ENCODE assay signal across 28 cellular contexts in genomic region chr6:144920391-144920983, GRCh38.
A peak's percentile ranks its signal among the peaks of the same experiment; 100 is the strongest.
DNase-seq lines count a peak whose midpoint lies in the region; ATAC-seq, FAIRE-seq and TF ChIP-seq lines count a peak whose summit lies in the region.
"Had no signal": no experiment of that assay in that cellular context is flagged by ENCODE, and none has a peak within 500 bp of the region (broad histone marks: within the 10 kb centered on the region; RNA-seq: fewer than 3 reads in every experiment).

No MANE protein-coding gene starts in this region.

- no peak overlapping the region for H3T11ph ChIP-seq in H9 (ENCODE audit: low read length)

- H3K9me3 ChIP-seq in H9 (ENCODE audit: control insufficient read depth, low read depth, low read length) (peaks cover 5% of the 10 kb centered on the region), H1 (ENCODE audit: insufficient read depth in 2 of 2, low read depth in 1 of 2, low read length in 1 of 2) (peaks cover 8 to 9% of the 10 kb centered on the region in 2 experiments; a peak in 3 of 4 replicates), osteoblast (ENCODE audit: low read depth, low read length) (no peaks in the 10 kb centered on the region)
- H3K9me3 ChIP-seq: heart left ventricle, Peyer's patch, tibial nerve had no signal

- no peak for TF ChIP-seq EP300 in H1 (IDR thresholded peaks at IDR 0.05; ENCODE audit: borderline replicate concordance in 1 of 2, low read depth in 2 of 2, low read length in 2 of 2)

- no peaks in the 10 kb centered on the region for H3K36me3 ChIP-seq in H1 (ENCODE audit: control insufficient read depth in 2 of 4, insufficient read depth in 4 of 4, low read length in 3 of 4)
- H3K36me3 ChIP-seq in osteoblast (ENCODE audit: insufficient read depth, low read length): no peaks in the 10 kb centered on the region
- H3K36me3 ChIP-seq: brain microvascular endothelial cell, heart left ventricle, Peyer's patch, tibial nerve had no signal

- H3K18ac ChIP-seq in H9 (ENCODE audit: insufficient read length, low read depth, low read length) (no peak overlapping the region), H1 (ENCODE audit: extremely low read depth, low read length) (no peak overlapping the region)

- no peak overlapping the region for H4K91ac ChIP-seq in H9 (ENCODE audit: insufficient read length, low read depth, low read length)
- no peak overlapping the region for H4K91ac ChIP-seq in H1 (replicated peaks; ENCODE audit: insufficient read length, low read length)

- no peak for FAIRE-seq in H1 (lab: Jason Lieb, UNC)
- FAIRE-seq: kidney had no signal

- no peak overlapping the region for H3K23ac ChIP-seq in H9 (ENCODE audit: insufficient read length, low read depth, low read length)
- no peak overlapping the region for H3K23ac ChIP-seq in H1 (ENCODE audit: insufficient read length)

- DNase-seq in H9: no peak
- peak; percentile 7 for DNase-seq in KG1 (lab: John Stamatoyannopoulos, UW)
- DNase-seq in H1 (ENCODE audit: low read depth in 1 of 2, low spot score in 2 of 2): no peak
- no peak for DNase-seq in osteoblast (ENCODE audit: insufficient read length, low spot score, missing footprints)
- DNase-seq in occipital lobe (lab: John Stamatoyannopoulos, UW): no peak
- DNase-seq in DMS153 treated with DMSO at 0.1 percent for 48 hours (lab: John Stamatoyannopoulos, UW; ENCODE audit: unreplicated experiment): no peak
- DNase-seq: activated CD4-positive, alpha-beta memory T cell treated with anti-CD3 and anti-CD28 coated beads, Interleukin-2, amount 10 ng/mL, durations not matched to agents 7 days and 5 days; amygdala; brain microvascular endothelial cell; dorsolateral prefrontal cortex; foreskin melanocyte; GDM1; heart left ventricle; kidney; naive B cell; NCI-H1105 treated with DMSO at 0.1 percent for 48 hours; NCI-H1930; NCI-H526; NK-92 treated with Interleukin-12 subunit alpha and Interleukin-12 subunit beta, amount 100 ng/mL, for 24 hours; Peyer's patch; right cardiac atrium; SHP77; stimulated activated CD4-positive, alpha-beta T cell treated with anti-CD3 and anti-CD28 coated beads, Interleukin-2, amount 100 ng/mL, for 48 hours had no signal

- H3K79me2 ChIP-seq in H9 (ENCODE audit: insufficient read depth, low read length): no peaks in the 10 kb centered on the region
- H3K79me2 ChIP-seq in H1 (ENCODE audit: control insufficient read depth in 1 of 2, insufficient read depth in 2 of 2, low read length in 2 of 2): no peaks in the 10 kb centered on the region
- no peaks in the 10 kb centered on the region for H3K79me2 ChIP-seq in osteoblast (ENCODE audit: insufficient read depth, low read length)
- H3K79me2 ChIP-seq: parathyroid adenoma had no signal

- no peak overlapping the region for H2AK5ac ChIP-seq in H9 (ENCODE audit: insufficient read length, low read length)
- no peak overlapping the region for H2AK5ac ChIP-seq in H1 (ENCODE audit: low read depth, low read length)

- no peak for TF ChIP-seq POLR2A in H1 (IDR thresholded peaks at IDR 0.05; ENCODE audit: control extremely low read depth in 1 of 2, low read depth in 2 of 2, low read length in 2 of 2)

- H3K23me2 ChIP-seq in H9 (ENCODE audit: insufficient read length, low read depth, low read length, poor library complexity, severe bottlenecking): no peaks in the 10 kb centered on the region
- H3K23me2 ChIP-seq in H1 (ENCODE audit: low read depth, low read length): no peaks in the 10 kb centered on the region

- TF ChIP-seq CTCF in H9 (conservative IDR thresholded peaks at IDR 0.05) (no peak), H1 (IDR thresholded peaks at IDR 0.05; ENCODE audit: control extremely low read depth in 1 of 3, insufficient read depth in 1 of 3, low read depth in 1 of 3, low read length in 3 of 3) (no peak), osteoblast (IDR thresholded peaks at IDR 0.05; ENCODE audit: extremely low read depth, low read depth, low read length) (no peak)

- H3K36me3 Mint-ChIP-seq in H9 (ENCODE audit: insufficient read depth in 1 of 3, low read depth in 3 of 3): peaks cover 17 to 23% (median 23%) of the 10 kb centered on the region in 3 experiments
- H3K36me3 Mint-ChIP-seq: activated naive CD4-positive, alpha-beta T cell treated with anti-CD3 and anti-CD28 coated beads, Interleukin-2, amount 50 U/mL, for 24 hours; mesothelial cell of epicardium; naive B cell had no signal

- H3K27ac Mint-ChIP-seq in H9: peak overlapping the region in 2 of 3 experiments; percentile 3 to 46; a peak in 4 of 7 replicates
- H3K27ac Mint-ChIP-seq: activated CD4-positive, alpha-beta memory T cell treated with anti-CD3 and anti-CD28 coated beads, Interleukin-2, amount 10 ng/mL, durations not matched to agents 7 days and 5 days; activated naive CD4-positive, alpha-beta T cell treated with anti-CD3 and anti-CD28 coated beads, Interleukin-2, amount 50 U/mL, for 24 hours; mesothelial cell of epicardium; naive B cell had no signal

- peaks cover 3% of the 10 kb centered on the region for H3K4me1 ChIP-seq in H9 (ENCODE audit: insufficient read depth, low read length)
- peaks cover 2 to 9% (median 6%) of the 10 kb centered on the region in 4 experiments; a peak in 6 of 7 replicates for H3K4me1 ChIP-seq in H1 (replicated peaks in 1 of 4; ENCODE audit: control insufficient read depth in 3 of 4, insufficient read depth in 4 of 4, low read length in 3 of 4)
- no peaks in the 10 kb centered on the region for H3K4me1 ChIP-seq in osteoblast (ENCODE audit: insufficient read depth, low read length)
- H3K4me1 ChIP-seq: heart left ventricle, parathyroid adenoma, Peyer's patch, tibial nerve had no signal

- H2BK12ac ChIP-seq in H9 (ENCODE audit: insufficient read length, low read depth, low read length): no peak overlapping the region
- H2BK12ac ChIP-seq in H1 (ENCODE audit: low read depth, low read length): no peak overlapping the region

- H3K4me2 ChIP-seq in H9 (ENCODE audit: insufficient read depth, insufficient read length, low read length) (no peak overlapping the region), H1 (ENCODE audit: insufficient read depth in 1 of 2, low read depth in 2 of 2, low read length in 2 of 2) (no peak overlapping the region), osteoblast (ENCODE audit: insufficient read depth, low read length) (no peak overlapping the region)

- H3K9ac ChIP-seq in H9 (ENCODE audit: extremely low read depth, insufficient read length, low read length): no peak overlapping the region
- no peak overlapping the region for H3K9ac ChIP-seq in H1 (replicated peaks in 1 of 4; ENCODE audit: extremely low read depth in 1 of 4, low read depth in 3 of 4, low read length in 3 of 4)
- H3K9ac ChIP-seq: parathyroid adenoma had no signal

- H3K4me3 Mint-ChIP-seq in H9: no peak overlapping the region
- H3K4me3 Mint-ChIP-seq: activated CD4-positive, alpha-beta memory T cell treated with anti-CD3 and anti-CD28 coated beads, Interleukin-2, amount 10 ng/mL, durations not matched to agents 7 days and 5 days; activated naive CD4-positive, alpha-beta T cell treated with anti-CD3 and anti-CD28 coated beads, Interleukin-2, amount 50 U/mL, for 24 hours; mesothelial cell of epicardium; naive B cell had no signal

- H3K56ac ChIP-seq in H9 (ENCODE audit: insufficient read length, low read depth, low read length) (no peak overlapping the region), H1 (replicated peaks; ENCODE audit: insufficient read length, low read depth, low read length) (no peak overlapping the region)

- H2BK20ac ChIP-seq in H9 (ENCODE audit: low read depth, low read length, poor library complexity, severe bottlenecking) (no peak overlapping the region), H1 (ENCODE audit: low read length) (0 out of 2 replicates have a peak overlapping the region, but pooled peaks have one; percentile 0)

- no peak overlapping the region for H2AFZ ChIP-seq in H9 (ENCODE audit: low read length)
- no peak overlapping the region for H2AFZ ChIP-seq in H1 (ENCODE audit: low read length)
- H2AFZ ChIP-seq in osteoblast (ENCODE audit: low read length): peak overlapping the region; percentile 67
- H2AFZ ChIP-seq: parathyroid adenoma had no signal

- H2BK120ac ChIP-seq in H9 (ENCODE audit: low read depth, low read length, poor library complexity, severe bottlenecking) (no peak overlapping the region), H1 (replicated peaks; ENCODE audit: low read depth, low read length) (no peak overlapping the region)

- peaks cover 3 to 5% of the 10 kb centered on the region in 2 experiments for H3K9me3 Mint-ChIP-seq in H9
- H3K9me3 Mint-ChIP-seq: activated CD4-positive, alpha-beta memory T cell treated with anti-CD3 and anti-CD28 coated beads, Interleukin-2, amount 10 ng/mL, durations not matched to agents 7 days and 5 days; activated naive CD4-positive, alpha-beta T cell treated with anti-CD3 and anti-CD28 coated beads, Interleukin-2, amount 50 U/mL, for 24 hours; naive B cell had no signal

- CTCF ChIA-PET in H1 (lab: Charles Lee; ENCODE audit: partially characterized antibody): interaction anchor here (0.6 kb wide), 1 partner anchor 33 kb away, joined by 3 read pairs; no protein-coding TSS in a partner anchor

- WGBS in H9 (ENCODE audit: extremely low coverage, insufficient read length, low lambda C conversion rate): no CpG with 5 or more reads among the region's 4 CpGs
- 78% methylated on average over 4 of the region's 4 CpGs; no CpG with 5 or more reads in 1 of the 2 experiments for WGBS in H1 (ENCODE audit: extremely low coverage in 1 of 2, insufficient coverage in 1 of 2, insufficient read length in 1 of 2, insufficient replicate concordance in 2 of 2, low coverage in 1 of 2, low lambda C conversion rate in 2 of 2, missing lambda C conversion rate in 1 of 2), 2 experiments

- H3K14ac ChIP-seq in H9 (ENCODE audit: insufficient read depth, low read length): no peak overlapping the region
- no peak overlapping the region for H3K14ac ChIP-seq in H1 (ENCODE audit: insufficient read length)

- H2BK15ac ChIP-seq in H9 (ENCODE audit: low read depth, low read length): no peak overlapping the region
- H2BK15ac ChIP-seq in H1 (ENCODE audit: low read length): no peak overlapping the region

- H2BK5ac ChIP-seq in H9 (ENCODE audit: insufficient read length, low read length) (no peak overlapping the region), H1 (ENCODE audit: low read depth, low read length) (no peak overlapping the region)

- H4K20me1 ChIP-seq in H9 (ENCODE audit: control insufficient read depth, insufficient read depth, insufficient read length) (no peaks in the 10 kb centered on the region), H1 (replicated peaks in 1 of 2; ENCODE audit: control insufficient read depth in 1 of 2, insufficient read depth in 2 of 2, low read length in 2 of 2) (no peaks in the 10 kb centered on the region), osteoblast (ENCODE audit: insufficient read depth, low read length) (no peaks in the 10 kb centered on the region)

- H3K27me3 ChIP-seq in H9 (ENCODE audit: insufficient read depth, low read length): no peaks in the 10 kb centered on the region
- H3K27me3 ChIP-seq in H1 (replicated peaks in 1 of 4; ENCODE audit: control insufficient read depth in 3 of 4, extremely low read depth in 1 of 4, insufficient read depth in 3 of 4, low read length in 3 of 4): peaks cover 0 to 2% (median 0%) of the 10 kb centered on the region in 4 experiments; a peak in 1 of 7 replicates
- no peaks in the 10 kb centered on the region for H3K27me3 ChIP-seq in osteoblast (ENCODE audit: insufficient read depth, low read length)
- H3K27me3 ChIP-seq: brain microvascular endothelial cell, heart left ventricle, Peyer's patch, tibial nerve had no signal

- H3K79me1 ChIP-seq in H9 (ENCODE audit: insufficient read depth, low read depth, low read length, poor library complexity, severe bottlenecking) (no peaks in the 10 kb centered on the region), H1 (ENCODE audit: low read depth, low read length) (no peaks in the 10 kb centered on the region)

- POLR2A ChIA-PET in H1 (lab: Charles Lee; ENCODE audit: partially characterized antibody): no interaction called here

- H3K27ac ChIP-seq in H9 (ENCODE audit: insufficient read length, low read depth, low read length) (no peak overlapping the region), H1 (ENCODE audit: low read depth, low read length) (no peak overlapping the region), osteoblast (ENCODE audit: low read depth, low read length) (no peak overlapping the region)
- H3K27ac ChIP-seq: brain microvascular endothelial cell, dorsolateral prefrontal cortex, heart left ventricle, parathyroid adenoma, Peyer's patch, tibial nerve had no signal

- H4K8ac ChIP-seq in H9 (replicated peaks; ENCODE audit: insufficient read length, low read depth, low read length) (no peak overlapping the region), H1 (ENCODE audit: extremely low read depth, insufficient read depth, low read length) (no peak overlapping the region)

- H4K5ac ChIP-seq in H9 (ENCODE audit: insufficient read length, low read depth, low read length) (no peak overlapping the region), H1 (ENCODE audit: insufficient read length, low read depth, low read length) (no peak overlapping the region)

- TF ChIP-seq RAD21 in H1 (IDR thresholded peaks at IDR 0.05 in 1 of 2, conservative IDR thresholded peaks at IDR 0.05 in 1 of 2; ENCODE audit: low read depth in 2 of 2, low read length in 2 of 2): no peak

- peaks cover 6% of the 10 kb centered on the region for H3K27me3 Mint-ChIP-seq in H9 (ENCODE audit: low read depth)

- H3K4me3 ChIP-seq in H1 (ENCODE audit: extremely low read depth in 1 of 4, insufficient read depth in 2 of 4, low read depth in 3 of 4, low read length in 4 of 4) (no peak overlapping the region), osteoblast (ENCODE audit: insufficient read depth, low read length) (no peak overlapping the region)
- H3K4me3 ChIP-seq: dorsolateral prefrontal cortex, heart left ventricle, Peyer's patch, tibial nerve had no signal

- no peak for ATAC-seq in HG02840 (IDR thresholded peaks at IDR 0.05; ENCODE audit: low FRiP score, unreplicated experiment)
- ATAC-seq: heart left ventricle, right cardiac atrium had no signal

- H3K4ac ChIP-seq in H9 (ENCODE audit: low read depth, low read length) (no peak overlapping the region), H1 (replicated peaks; ENCODE audit: insufficient read length, low read depth, low read length) (no peak overlapping the region)

- peaks cover 24 to 29% of the 10 kb centered on the region in 2 experiments for H3K4me1 Mint-ChIP-seq in H9
- H3K4me1 Mint-ChIP-seq: mesothelial cell of epicardium, naive B cell had no signal
